1 cellular context compared by ENCODE assay signal in genomic region chr15:69723404-69724097, GRCh38.
TF ChIP-seq lines count a peak whose summit lies in the region.

No MANE protein-coding gene starts in this region.

TF ChIP-seq in WTC11, 78 proteins besides CTCF, POLR2A, EP300 and RAD21 (continued from another document):
- no peak for TF ChIP-seq RELA (CRISPR knock-in tag; IDR thresholded peaks at IDR 0.05; ENCODE audit: borderline replicate concordance)
- TF ChIP-seq JUN (CRISPR knock-in tag; IDR thresholded peaks at IDR 0.05): no peak
- no peak for TF ChIP-seq FOXK1 (CRISPR knock-in tag; IDR thresholded peaks at IDR 0.05)
TF ChIP-seq in WTC11: peak in this region for 0.
